ENCODE assay signal across 31 cellular contexts in the genomic region with DNA sequence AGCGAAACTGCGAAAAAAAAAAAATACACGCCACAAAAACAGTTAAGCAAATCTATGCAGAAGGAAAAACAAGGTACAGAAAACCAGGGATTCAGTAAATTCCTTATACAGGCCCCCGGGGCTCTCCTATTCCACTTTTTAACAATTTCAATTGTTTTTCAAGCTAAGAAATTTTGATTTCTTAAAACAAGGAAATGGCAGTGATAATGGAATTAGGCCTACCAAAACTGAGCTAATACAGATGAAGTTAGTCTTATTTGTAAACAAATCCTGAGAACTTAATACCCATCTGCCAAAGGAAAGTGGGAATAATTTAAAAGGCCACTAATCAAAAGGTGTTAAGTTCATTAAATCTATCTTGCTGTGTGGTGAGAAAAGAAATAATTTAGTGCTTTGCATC. TPM values are rescaled to one million over a fixed set of nuclear protein-coding genes. Genes with fewer than 3 reads are reported as not detected.
DNase-seq lines count a peak whose midpoint lies in the region; ATAC-seq, FAIRE-seq and TF ChIP-seq lines count a peak whose summit lies in the region.
"Had no signal": no experiment of that assay in that cellular context is flagged by ENCODE, and none has a peak within 500 bp of the region (broad histone marks: within the 10 kb centered on the region; RNA-seq: fewer than 3 reads in every experiment).

No MANE protein-coding gene starts in this region.

- in situ Hi-C loops in mammary epithelial cell (cut with MboI; ENCODE audit: low sequenced_read_pairs in 2 of 2), result no loop called here

- peaks cover 35% of the 10 kb centered on the region for H4K20me1 ChIP-seq in mammary epithelial cell (ENCODE audit: insufficient read depth, low read length)

- no peak for TF ChIP-seq CTCF in D721Med (IDR thresholded peaks at IDR 0.05; ENCODE audit: insufficient read depth, missing control alignments)
- no peak for TF ChIP-seq CTCF in HEK293 (tag by site-specific recombination; IDR thresholded peaks at IDR 0.05)
- TF ChIP-seq CTCF in mammary epithelial cell (conservative IDR thresholded peaks at IDR 0.05 in 1 of 2, IDR thresholded peaks at IDR 0.05 in 1 of 2; ENCODE audit: extremely low read depth in 1 of 2, insufficient read depth in 1 of 2, low read depth in 1 of 2, low read length in 2 of 2), result no peak

- no peak overlapping the region for H2AFZ ChIP-seq in mammary epithelial cell (ENCODE audit: low read depth, low read length)

- DNase-seq in D721Med (ENCODE audit: insufficient read length, low spot score), result no peak
- no peak for DNase-seq in mammary epithelial cell
- DNase-seq: 8988T; ACHN; BE2C; C1 segment of cervical spinal cord; Caco-2; Calu3; CD4-positive, alpha-beta memory T cell; CD4-positive, alpha-beta T cell; CD4-positive, CD25-positive, alpha-beta regulatory T cell; CD8-positive, alpha-beta memory T cell; CD8-positive, alpha-beta T cell; COR-L47; DMS 273 treated with DMSO at 0.1 percent for 48 hours; DMS153; DMS53; DMS79; DMS79 treated with DMSO at 0.1 percent for 48 hours; DND-41; EL had no signal

- CTCF ChIA-PET in HEK293 (lab: Yijun Ruan, JAX), result interaction anchor here (0.6 to 1.4 kb wide), 3 partner anchors 10 to 356 kb away, joined by 3 to 6 read pairs (median 4); no protein-coding TSS in a partner anchor
- CTCF ChIA-PET in mammary epithelial cell (lab: Charles Lee; ENCODE audit: low non-redundant PET), result no interaction called here

- H3K4me2 ChIP-seq in mammary epithelial cell (ENCODE audit: insufficient read depth, low read depth, low read length), result no peak overlapping the region
- H3K4me2 ChIP-seq: A549, BLaER1 had no signal

- peak; percentile 89 for FAIRE-seq in D721Med (lab: Jason Lieb, UNC)
- FAIRE-seq: A204.1, A549 had no signal

- no TSS peak for BruUV-seq in mammary epithelial cell (replicated peaks; lab: Mats Ljungman, UMichigan)

- H3K27ac ChIP-seq in HEK293 (ENCODE audit: extremely low read depth, low read depth, low read length), result peak overlapping the region; percentile 79
- no peak overlapping the region for H3K27ac ChIP-seq in mammary epithelial cell (ENCODE audit: insufficient read depth, low read depth, low read length)
- H3K27ac ChIP-seq: 22Rv1; A549; BLaER1; BLaER1 treated with 17β-estradiol and CSF1 and Interleukin-3, amounts not matched to agents 10 nM and 100 nM; C4-2B had no signal

- peaks cover 89% of the 10 kb centered on the region for H3K79me2 ChIP-seq in mammary epithelial cell (ENCODE audit: insufficient read depth, low read length)

- H3K4me1 ChIP-seq in HEK293 (ENCODE audit: control insufficient read depth, insufficient read depth, low read length) (peaks cover 86% of the 10 kb centered on the region), mammary epithelial cell (ENCODE audit: insufficient read depth, low read length) (no peaks in the 10 kb centered on the region)
- H3K4me1 ChIP-seq: A549, BE2C, BLaER1, Caco-2 had no signal

- H3K9ac ChIP-seq in mammary epithelial cell (ENCODE audit: insufficient read depth, low read length), result no peak overlapping the region
- H3K9ac ChIP-seq: BLaER1; BLaER1 treated with 17β-estradiol and CSF1 and Interleukin-3, amounts not matched to agents 10 nM and 100 nM had no signal

- dilution Hi-C loops in mammary epithelial cell (cut with HindIII; ENCODE audit: low sequenced_read_pairs), result no loop called here

- ATAC-seq in HG03045 (IDR thresholded peaks at IDR 0.05; ENCODE audit: unreplicated experiment), result no peak
- ATAC-seq: A549; CD8-positive, alpha-beta T cell had no signal

- H3K9me3 ChIP-seq in HEK293 (ENCODE audit: control insufficient read depth, insufficient read depth, low read depth, low read length), result no peaks in the 10 kb centered on the region
- no peaks in the 10 kb centered on the region for H3K9me3 ChIP-seq in mammary epithelial cell (replicated peaks; ENCODE audit: insufficient read depth, low read length)
- H3K9me3 ChIP-seq: A549; BE2C; BLaER1; BLaER1 treated with 17β-estradiol and CSF1 and Interleukin-3, amounts not matched to agents 10 nM and 100 nM; Caco-2 had no signal

- no peak overlapping the region for H3K4me3 ChIP-seq in HEK293 (ENCODE audit: low read depth, low read length)
- H3K4me3 ChIP-seq in mammary epithelial cell (replicated peaks in 1 of 3; ENCODE audit: insufficient read depth in 1 of 3, low read depth in 2 of 3, low read length in 3 of 3), result no peak overlapping the region
- H3K4me3 ChIP-seq: A549; BLaER1; BLaER1 treated with 17β-estradiol and CSF1 and Interleukin-3, amounts not matched to agents 10 nM and 100 nM had no signal

- 92% methylated on average over 4 of the region's 4 CpGs for WGBS in mammary epithelial cell (ENCODE audit: low coverage, missing lambda C conversion rate)

- peaks cover 91 to 100% of the 10 kb centered on the region in 2 experiments for H3K36me3 ChIP-seq in HEK293 (ENCODE audit: control insufficient read depth in 2 of 2, insufficient read depth in 1 of 2, low read length in 2 of 2)
- H3K36me3 ChIP-seq in mammary epithelial cell (ENCODE audit: insufficient read depth, low read length), result peaks cover 18% of the 10 kb centered on the region
- H3K36me3 ChIP-seq: BE2C had no signal

- intact Hi-C loops in mammary epithelial cell (cut with micrococcal nuclease), result no loop called here

- POLR2A ChIA-PET in HEK293 (lab: Yijun Ruan, JAX), result interaction anchor here (0.8 to 7.4 kb wide), 7 partner anchors 9 to 252 kb away, joined by 3 to 66 read pairs (median 8); partner anchors contain the start of gene XIST

- H3K27me3 ChIP-seq in mammary epithelial cell (ENCODE audit: insufficient read depth, low read length), result no peaks in the 10 kb centered on the region
- H3K27me3 ChIP-seq: BE2C; BLaER1; BLaER1 treated with 17β-estradiol and CSF1 and Interleukin-3, amounts not matched to agents 10 nM and 100 nM had no signal

TF ChIP-seq in HEK293, 187 proteins besides CTCF, POLR2A, EP300 and RAD21:
- TF ChIP-seq, protein P1, sequence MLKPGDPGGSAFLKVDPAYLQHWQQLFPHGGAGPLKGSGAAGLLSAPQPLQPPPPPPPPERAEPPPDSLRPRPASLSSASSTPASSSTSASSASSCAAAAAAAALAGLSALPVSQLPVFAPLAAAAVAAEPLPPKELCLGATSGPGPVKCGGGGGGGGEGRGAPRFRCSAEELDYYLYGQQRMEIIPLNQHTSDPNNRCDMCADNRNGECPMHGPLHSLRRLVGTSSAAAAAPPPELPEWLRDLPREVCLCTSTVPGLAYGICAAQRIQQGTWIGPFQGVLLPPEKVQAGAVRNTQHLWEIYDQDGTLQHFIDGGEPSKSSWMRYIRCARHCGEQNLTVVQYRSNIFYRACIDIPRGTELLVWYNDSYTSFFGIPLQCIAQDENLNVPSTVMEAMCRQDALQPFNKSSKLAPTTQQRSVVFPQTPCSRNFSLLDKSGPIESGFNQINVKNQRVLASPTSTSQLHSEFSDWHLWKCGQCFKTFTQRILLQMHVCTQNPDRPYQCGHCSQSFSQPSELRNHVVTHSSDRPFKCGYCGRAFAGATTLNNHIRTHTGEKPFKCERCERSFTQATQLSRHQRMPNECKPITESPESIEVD (tag by site-specific recombination; IDR thresholded peaks at IDR 0.05), result peak; percentile 89
- TF ChIP-seq ZSCAN23 (tag by site-specific recombination; IDR thresholded peaks at IDR 0.05) (no peak), ZXDB (tag by site-specific recombination; IDR thresholded peaks at IDR 0.05) (0 out of 2 replicates have a peak, but pooled peaks have one; percentile 8), ZNF341 (tag by site-specific recombination; IDR thresholded peaks at IDR 0.05; ENCODE audit: low read depth) (no peak), ZBTB20 (tag by site-specific recombination; IDR thresholded peaks at IDR 0.05) (peak; percentile 74), IKZF3 (tag by site-specific recombination; IDR thresholded peaks at IDR 0.05) (peak; percentile 52), ZNF660 (tag by site-specific recombination; IDR thresholded peaks at IDR 0.05) (peak; percentile 14; the same call in 1 of the 2 replicates)
TF ChIP-seq in HEK293: peak in this region for 5.

RNA-seq across cellular contexts. Expression of gene XIST, which starts 20.2 kb away (rescaled TPM):
- total RNA-seq in mammary epithelial cell, result 100 to 1,000 TPM in 1 of 2 donors, 10 to 100 TPM in 1; 71.2 to 163 TPM
- polyA plus RNA-seq in mammary epithelial cell, result 33.7 TPM
- polyA minus RNA-seq in mammary epithelial cell, result 80.4 TPM
- total RNA-seq: A172; B cell; CD4-positive, alpha-beta memory T cell; CD4-positive, alpha-beta T cell; CD8-positive, alpha-beta memory T cell; CD8-positive, alpha-beta T cell had no signal
